In genomic region chr7:8130663-8131062, GRCh38 we compare ENCODE assay signal across 14 cellular contexts.
A peak's percentile ranks its signal among the peaks of the same experiment; 100 is the strongest.
DNase-seq lines count a peak whose midpoint lies in the region; ATAC-seq and TF ChIP-seq lines count a peak whose summit lies in the region.
"Had no signal": no experiment of that assay in that cellular context is flagged by ENCODE, and none has a peak within 500 bp of the region (broad histone marks: within the 10 kb centered on the region; RNA-seq: fewer than 3 reads in every experiment).

No MANE protein-coding gene starts in this region.

- DNase-seq in CD4-positive, CD25-positive, alpha-beta regulatory T cell = no peak
- no peak for DNase-seq in CD8-positive, alpha-beta T cell
- no peak for DNase-seq in Peyer's patch
- no peak for DNase-seq in effector memory CD8-positive, alpha-beta T cell
- DNase-seq in sigmoid colon = no peak
- no peak for DNase-seq in LoVo (ENCODE audit: low spot score)
- no peak for DNase-seq in endodermal cell
- DNase-seq: DMS53, HFFc6, NCI-H1105 treated with DMSO at 0.1 percent for 48 hours, NCI-H187, PC-3 had no signal

- POLR2A ChIA-PET in CD8-positive, alpha-beta T cell (lab: Charles Lee) = no interaction called here

- peaks cover 94% of the 10 kb centered on the region for H3K4me1 ChIP-seq in CD4-positive, CD25-positive, alpha-beta regulatory T cell (ENCODE audit: control insufficient read depth, insufficient read depth, low read length, poor library complexity, severe bottlenecking)
- H3K4me1 ChIP-seq in CD8-positive, alpha-beta T cell (ENCODE audit: insufficient read depth, low read length) = peaks cover 83% of the 10 kb centered on the region
- H3K4me1 ChIP-seq in Peyer's patch (peaks cover 0 to 10% (median 2%) of the 10 kb centered on the region in 4 donors), sigmoid colon (no peaks in the 10 kb centered on the region), endodermal cell (ENCODE audit: control insufficient read depth, insufficient read depth, low read length) (no peaks in the 10 kb centered on the region)

- peak overlapping the region; percentile 91 for H3K27ac ChIP-seq in CD4-positive, CD25-positive, alpha-beta regulatory T cell (ENCODE audit: insufficient read depth, low read length, poor library complexity, severe bottlenecking)
- no peak overlapping the region for H3K27ac ChIP-seq in CD8-positive, alpha-beta T cell (ENCODE audit: low read depth, low read length)
- peak overlapping the region in 3 of 4 donors; percentile 26 to 67 (median 46) for H3K27ac ChIP-seq in Peyer's patch
- H3K27ac ChIP-seq in sigmoid colon = no peak overlapping the region
- no peak overlapping the region for H3K27ac ChIP-seq in endodermal cell (ENCODE audit: low read depth, low read length)
- H3K27ac ChIP-seq: BLaER1, KMS-11 had no signal

- peaks cover 6% of the 10 kb centered on the region for H3K36me3 Mint-ChIP-seq in CD4-positive, CD25-positive, alpha-beta regulatory T cell
- no peaks in the 10 kb centered on the region for H3K36me3 Mint-ChIP-seq in CD8-positive, alpha-beta T cell
- peaks cover 32% of the 10 kb centered on the region for H3K36me3 Mint-ChIP-seq in effector memory CD8-positive, alpha-beta T cell (ENCODE audit: insufficient read depth)
- H3K36me3 Mint-ChIP-seq in endodermal cell (ENCODE audit: low read depth) = peaks cover 5% of the 10 kb centered on the region

- H3K9me3 ChIP-seq in CD4-positive, CD25-positive, alpha-beta regulatory T cell (ENCODE audit: control insufficient read depth in 2 of 2, low read length in 2 of 2) = no peaks in the 10 kb centered on the region
- no peaks in the 10 kb centered on the region for H3K9me3 ChIP-seq in CD8-positive, alpha-beta T cell (ENCODE audit: low read length)
- no peaks in the 10 kb centered on the region for H3K9me3 ChIP-seq in Peyer's patch
- no peaks in the 10 kb centered on the region for H3K9me3 ChIP-seq in sigmoid colon
- H3K9me3 ChIP-seq in endodermal cell (ENCODE audit: control insufficient read depth, low read length) = no peaks in the 10 kb centered on the region
- H3K9me3 ChIP-seq: BLaER1 had no signal

- H3K4me3 Mint-ChIP-seq in CD4-positive, CD25-positive, alpha-beta regulatory T cell = peak overlapping the region in 3 of 4 donors; percentile 23 to 87 (median 73)
- H3K4me3 Mint-ChIP-seq in CD8-positive, alpha-beta T cell = no peak overlapping the region
- H3K4me3 Mint-ChIP-seq in effector memory CD8-positive, alpha-beta T cell = peak overlapping the region in 1 of 2 donors; percentile 52
- H3K4me3 Mint-ChIP-seq in endodermal cell = no peak overlapping the region
- H3K4me3 Mint-ChIP-seq: HFFc6 had no signal

- H3K9me3 Mint-ChIP-seq in CD4-positive, CD25-positive, alpha-beta regulatory T cell = no peaks in the 10 kb centered on the region
- H3K9me3 Mint-ChIP-seq in CD8-positive, alpha-beta T cell = no peaks in the 10 kb centered on the region
- peaks cover 0 to 1% of the 10 kb centered on the region in 2 donors for H3K9me3 Mint-ChIP-seq in effector memory CD8-positive, alpha-beta T cell
- H3K9me3 Mint-ChIP-seq in endodermal cell = no peaks in the 10 kb centered on the region
- H3K9me3 Mint-ChIP-seq: HFFc6 had no signal

- no peaks in the 10 kb centered on the region for H3K36me3 ChIP-seq in CD4-positive, CD25-positive, alpha-beta regulatory T cell (ENCODE audit: control insufficient read depth, insufficient read depth, low read length)
- H3K36me3 ChIP-seq in CD8-positive, alpha-beta T cell (ENCODE audit: insufficient read depth, low read length) = no peaks in the 10 kb centered on the region
- H3K36me3 ChIP-seq in Peyer's patch = no peaks in the 10 kb centered on the region
- H3K36me3 ChIP-seq in sigmoid colon = no peaks in the 10 kb centered on the region
- H3K36me3 ChIP-seq in endodermal cell (ENCODE audit: control insufficient read depth, insufficient read depth, low read length) = no peaks in the 10 kb centered on the region
- H3K36me3 ChIP-seq: BLaER1 had no signal

- H3K9ac ChIP-seq in endodermal cell (ENCODE audit: extremely low read depth, low read length, poor library complexity, severe bottlenecking) = no peak overlapping the region
- H3K9ac ChIP-seq: BLaER1, KMS-11 had no signal

- no peaks in the 10 kb centered on the region for H3K27me3 ChIP-seq in CD4-positive, CD25-positive, alpha-beta regulatory T cell (ENCODE audit: control insufficient read depth, insufficient read depth, low read length)
- no peaks in the 10 kb centered on the region for H3K27me3 ChIP-seq in CD8-positive, alpha-beta T cell (ENCODE audit: insufficient read depth, low read length)
- H3K27me3 ChIP-seq in Peyer's patch (no peaks in the 10 kb centered on the region), sigmoid colon (no peaks in the 10 kb centered on the region), endodermal cell (ENCODE audit: control insufficient read depth, insufficient read depth, low read length, poor library complexity, severe bottlenecking) (no peaks in the 10 kb centered on the region)
- H3K27me3 ChIP-seq: BLaER1 had no signal

- WGBS in sigmoid colon, 2 donors = 95 to 97% methylated on average over 1 of the region's 1 CpG
- WGBS in endodermal cell (ENCODE audit: insufficient coverage in 1 of 2, insufficient read length in 1 of 2), 2 experiments = 90% methylated on average over 1 of the region's 1 CpG; no CpG with 5 or more reads in 1 of the 2 experiments

- peak overlapping the region; percentile 87 to 98 (median 96) for H3K27ac Mint-ChIP-seq in CD4-positive, CD25-positive, alpha-beta regulatory T cell
- peak overlapping the region; percentile 99 for H3K27ac Mint-ChIP-seq in CD8-positive, alpha-beta T cell
- H3K27ac Mint-ChIP-seq in effector memory CD8-positive, alpha-beta T cell = peak overlapping the region; percentile 93 to 96
- H3K27ac Mint-ChIP-seq in endodermal cell = no peak overlapping the region
- H3K27ac Mint-ChIP-seq: HFFc6 had no signal

- no peak for TF ChIP-seq EP300 in sigmoid colon (IDR thresholded peaks at IDR 0.05)

- no peaks in the 10 kb centered on the region for H3K27me3 Mint-ChIP-seq in CD4-positive, CD25-positive, alpha-beta regulatory T cell
- no peaks in the 10 kb centered on the region for H3K27me3 Mint-ChIP-seq in CD8-positive, alpha-beta T cell (ENCODE audit: low read depth)
- no peaks in the 10 kb centered on the region for H3K27me3 Mint-ChIP-seq in effector memory CD8-positive, alpha-beta T cell
- H3K27me3 Mint-ChIP-seq in endodermal cell (ENCODE audit: insufficient read depth) = no peaks in the 10 kb centered on the region

- ATAC-seq in CD4-positive, CD25-positive, alpha-beta regulatory T cell (ENCODE audit: low read depth in 2 of 2) = no peak
- ATAC-seq in CD8-positive, alpha-beta T cell = no peak
- no peak for ATAC-seq in effector memory CD8-positive, alpha-beta T cell (replicated peaks)
- ATAC-seq: PC-3 had no signal

- no peak overlapping the region for H3K4me3 ChIP-seq in CD4-positive, CD25-positive, alpha-beta regulatory T cell (ENCODE audit: low read depth, low read length)
- H3K4me3 ChIP-seq in CD8-positive, alpha-beta T cell (ENCODE audit: low read depth, low read length) = no peak overlapping the region
- H3K4me3 ChIP-seq in Peyer's patch = no peak overlapping the region
- no peak overlapping the region for H3K4me3 ChIP-seq in sigmoid colon
- no peak overlapping the region for H3K4me3 ChIP-seq in endodermal cell (ENCODE audit: low read length)
- H3K4me3 ChIP-seq: BLaER1 had no signal

- TF ChIP-seq CTCF in CD8-positive, alpha-beta T cell (IDR thresholded peaks at IDR 0.05) = no peak
- TF ChIP-seq CTCF in Peyer's patch (IDR thresholded peaks at IDR 0.05) (no peak), sigmoid colon (IDR thresholded peaks at IDR 0.05) (no peak), endodermal cell (conservative IDR thresholded peaks at IDR 0.05) (no peak)

- CTCF ChIA-PET in CD8-positive, alpha-beta T cell (lab: Charles Lee) = no interaction called here

- intact Hi-C loops in CD8-positive, alpha-beta T cell (cut with DNase I, micrococcal nuclease) = loop anchor here (5.0 to 10.0 kb wide), 2 partner anchors 488 to 946 kb away; partner anchors contain the start of genes C1GALT1 (in 1 of the 2) and UMAD1 (in 1 of the 2)
- intact Hi-C loops in sigmoid colon (cut with DNase I) = no loop called here

- peaks cover 32 to 98% (median 76%) of the 10 kb centered on the region in 4 donors for H3K4me1 Mint-ChIP-seq in CD4-positive, CD25-positive, alpha-beta regulatory T cell
- H3K4me1 Mint-ChIP-seq in CD8-positive, alpha-beta T cell (ENCODE audit: low read depth) = peaks cover 93% of the 10 kb centered on the region
- H3K4me1 Mint-ChIP-seq in effector memory CD8-positive, alpha-beta T cell (ENCODE audit: low read depth in 2 of 2) = peaks cover 78 to 81% of the 10 kb centered on the region in 2 donors
- peaks cover 31% of the 10 kb centered on the region for H3K4me1 Mint-ChIP-seq in endodermal cell

- TF ChIP-seq POLR2A in Peyer's patch (IDR thresholded peaks at IDR 0.05) (no peak), sigmoid colon (IDR thresholded peaks at IDR 0.05) (no peak)

Comparison
In these comparisons a context has a peak if more than half of its experiments do, and no peak if none do; other contexts are left out.
1. H3K27ac ChIP-seq: peak in CD4-positive, CD25-positive, alpha-beta regulatory T cell (single experiment) and Peyer's patch (3 of 4); none in CD8-positive, alpha-beta T cell (single experiment), sigmoid colon (0 of 4) and endodermal cell (single experiment).
2. H3K4me3 Mint-ChIP-seq: peak in CD4-positive, CD25-positive, alpha-beta regulatory T cell (3 of 4); none in CD8-positive, alpha-beta T cell (single experiment) and endodermal cell (single experiment).